In the genomic region with DNA sequence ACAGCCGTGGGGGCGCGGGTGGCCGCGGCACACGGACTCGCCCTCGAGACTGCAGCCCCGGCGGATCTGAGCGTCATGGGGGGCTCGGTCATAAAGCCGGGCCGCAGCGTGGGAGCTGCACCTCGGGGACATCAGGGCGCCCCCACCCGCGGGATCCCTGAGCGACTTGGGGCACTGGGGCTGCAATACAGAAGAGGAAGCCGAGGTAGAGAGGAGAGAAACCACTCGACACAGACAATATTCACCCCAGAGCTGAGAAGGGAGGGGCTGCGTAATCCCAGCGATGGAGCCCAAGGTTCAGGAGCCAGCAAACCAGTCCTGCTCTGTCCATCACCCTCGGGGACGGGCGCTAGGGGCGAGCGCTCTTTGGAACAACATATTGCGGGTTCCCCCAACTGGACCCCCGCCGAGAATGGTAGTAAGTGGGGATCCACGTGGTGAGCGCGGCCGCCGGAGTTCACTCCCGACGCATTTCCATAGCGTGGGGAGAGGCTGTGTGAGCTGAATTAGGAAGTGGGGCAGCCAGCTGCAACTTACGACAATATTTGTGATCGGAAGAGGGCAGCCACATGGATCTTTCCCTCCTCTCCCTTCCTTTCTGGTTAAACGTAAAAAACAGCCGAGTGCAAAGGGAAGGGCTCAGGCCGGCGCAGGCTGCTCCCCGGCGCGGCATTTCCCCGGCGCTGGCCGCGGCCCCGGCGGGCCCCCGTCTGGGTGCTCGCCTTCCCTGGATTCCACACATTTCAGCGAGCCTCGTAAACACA, we compare ENCODE assay signal across 1 cellular context.
TF ChIP-seq lines count a peak whose summit lies in the region.

No MANE protein-coding gene starts in this region.

TF ChIP-seq in HEK293, 187 proteins besides CTCF, POLR2A, EP300 and RAD21 (continued from another document):
- no peak for TF ChIP-seq ZNF404 (tag by site-specific recombination; IDR thresholded peaks at IDR 0.05)
